ENCODE assay signal across 9 cellular contexts in the genomic region with DNA sequence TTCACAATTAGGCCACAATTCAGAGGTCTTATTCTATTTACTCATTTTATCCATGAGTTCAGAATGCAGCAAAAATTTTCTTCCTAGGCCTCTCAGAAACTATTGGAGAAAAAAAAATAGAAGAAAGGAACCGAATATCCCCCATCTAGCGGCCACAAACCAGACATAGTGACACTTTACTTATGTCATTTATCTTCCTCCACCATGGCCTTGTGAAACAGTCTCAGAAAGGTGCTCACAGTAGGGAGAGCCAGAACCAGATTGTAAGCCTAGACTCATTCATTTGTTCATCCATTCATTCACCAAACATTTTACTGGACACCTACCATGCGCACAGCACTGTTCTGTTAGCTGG. TPM values are rescaled to one million over a fixed set of nuclear protein-coding genes. Genes with fewer than 3 reads are reported as not detected.
DNase-seq lines count a peak whose midpoint lies in the region; ATAC-seq and TF ChIP-seq lines count a peak whose summit lies in the region.
"Had no signal": no experiment of that assay in that cellular context is flagged by ENCODE, and none has a peak within 500 bp of the region (broad histone marks: within the 10 kb centered on the region; RNA-seq: fewer than 3 reads in every experiment).

No MANE protein-coding gene starts in this region.

- peak; percentile 35 for ATAC-seq in GM19025 (IDR thresholded peaks at IDR 0.05; ENCODE audit: low read depth, unreplicated experiment)
- peak; percentile 32 for ATAC-seq in HG02759 (IDR thresholded peaks at IDR 0.05; ENCODE audit: unreplicated experiment)
- no peak for ATAC-seq in WTC11
- ATAC-seq: HCT116 had no signal

- POLR2A ChIA-PET in WTC11 (lab: Charles Lee): no interaction called here

- H3K9me3 ChIP-seq in subcutaneous abdominal adipose tissue (ENCODE audit: control insufficient read depth in 5 of 5, low read length in 5 of 5): no peaks in the 10 kb centered on the region

- peak overlapping the region; percentile 60 for H3K27ac Mint-ChIP-seq in WTC11

- peaks cover 25% of the 10 kb centered on the region for H3K36me3 Mint-ChIP-seq in WTC11

- no peak overlapping the region for H3K4me3 Mint-ChIP-seq in WTC11

- H3K36me3 ChIP-seq in subcutaneous abdominal adipose tissue (ENCODE audit: control insufficient read depth in 5 of 5, insufficient read depth in 5 of 5, low read length in 5 of 5): no peaks in the 10 kb centered on the region

- CTCF ChIA-PET in WTC11 (lab: Charles Lee): interaction anchor here (2.4 kb wide), 1 partner anchor 16 kb away, joined by 8 read pairs; a partner anchor contains a TSS

- H3K4me3 ChIP-seq in subcutaneous abdominal adipose tissue (ENCODE audit: low read depth in 1 of 5, low read length in 5 of 5): no peak overlapping the region

- peaks cover 18 to 82% (median 81%) of the 10 kb centered on the region in 5 donors for H3K4me1 ChIP-seq in subcutaneous abdominal adipose tissue (ENCODE audit: control insufficient read depth in 5 of 5, insufficient read depth in 5 of 5, low read length in 5 of 5)

- peak overlapping the region; percentile 65 for H3K27ac ChIP-seq in subcutaneous abdominal adipose tissue (ENCODE audit: low read depth, low read length)

- H3K27me3 ChIP-seq in subcutaneous abdominal adipose tissue (ENCODE audit: control insufficient read depth in 5 of 5, insufficient read depth in 4 of 5, low read length in 5 of 5): no peaks in the 10 kb centered on the region

- H3K4me1 Mint-ChIP-seq in WTC11: peaks cover 37% of the 10 kb centered on the region

- H3K27me3 Mint-ChIP-seq in WTC11 (ENCODE audit: low read depth): no peaks in the 10 kb centered on the region

- no peak for DNase-seq in WTC11 (ENCODE audit: low spot score)
- no peak for DNase-seq in RKO (ENCODE audit: low spot score)
- DNase-seq in DMS53 (lab: John Stamatoyannopoulos, UW): no peak
- DNase-seq in KG1 (lab: John Stamatoyannopoulos, UW): no peak
- DNase-seq in nucleus accumbens (lab: John Stamatoyannopoulos, UW): no peak

- H3K9me3 Mint-ChIP-seq in WTC11: peaks cover 13% of the 10 kb centered on the region

- peak overlapping the region in 2 of 5 donors; percentile 14 to 21 for H3K9ac ChIP-seq in subcutaneous abdominal adipose tissue (ENCODE audit: low read length in 5 of 5)

- TF ChIP-seq CTCF in WTC11 (IDR thresholded peaks at IDR 0.05): no peak

TF ChIP-seq in WTC11, 78 proteins besides CTCF, POLR2A, EP300 and RAD21:
- TF ChIP-seq ELF4 (CRISPR knock-in tag; IDR thresholded peaks at IDR 0.05; ENCODE audit: low read depth) (no peak), SOX15 (CRISPR knock-in tag; IDR thresholded peaks at IDR 0.05) (no peak), ZNF138 (CRISPR knock-in tag; conservative IDR thresholded peaks at IDR 0.05) (no peak), ESRRA (CRISPR knock-in tag; IDR thresholded peaks at IDR 0.05; ENCODE audit: borderline replicate concordance) (no peak), CREM (CRISPR knock-in tag; IDR thresholded peaks at IDR 0.05) (no peak), GTF2I (CRISPR knock-in tag; conservative IDR thresholded peaks at IDR 0.05) (no peak), ZNF219 (CRISPR knock-in tag; IDR thresholded peaks at IDR 0.05; ENCODE audit: borderline replicate concordance) (no peak), CBFB (CRISPR knock-in tag; IDR thresholded peaks at IDR 0.05; ENCODE audit: low read depth) (no peak), IRF2 (CRISPR knock-in tag; IDR thresholded peaks at IDR 0.05; ENCODE audit: borderline replicate concordance, low read depth) (no peak), GRHL2 (CRISPR knock-in tag; IDR thresholded peaks at IDR 0.05; ENCODE audit: insufficient replicate concordance, severe bottlenecking) (no peak), NR1H2 (CRISPR knock-in tag; IDR thresholded peaks at IDR 0.05) (no peak)
- TF ChIP-seq, protein P1, sequence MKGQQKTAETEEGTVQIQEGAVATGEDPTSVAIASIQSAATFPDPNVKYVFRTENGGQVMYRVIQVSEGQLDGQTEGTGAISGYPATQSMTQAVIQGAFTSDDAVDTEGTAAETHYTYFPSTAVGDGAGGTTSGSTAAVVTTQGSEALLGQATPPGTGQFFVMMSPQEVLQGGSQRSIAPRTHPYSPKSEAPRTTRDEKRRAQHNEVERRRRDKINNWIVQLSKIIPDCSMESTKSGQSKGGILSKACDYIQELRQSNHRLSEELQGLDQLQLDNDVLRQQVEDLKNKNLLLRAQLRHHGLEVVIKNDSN (CRISPR knock-in tag; IDR thresholded peaks at IDR 0.05): no peak
- TF ChIP-seq, protein P2, sequence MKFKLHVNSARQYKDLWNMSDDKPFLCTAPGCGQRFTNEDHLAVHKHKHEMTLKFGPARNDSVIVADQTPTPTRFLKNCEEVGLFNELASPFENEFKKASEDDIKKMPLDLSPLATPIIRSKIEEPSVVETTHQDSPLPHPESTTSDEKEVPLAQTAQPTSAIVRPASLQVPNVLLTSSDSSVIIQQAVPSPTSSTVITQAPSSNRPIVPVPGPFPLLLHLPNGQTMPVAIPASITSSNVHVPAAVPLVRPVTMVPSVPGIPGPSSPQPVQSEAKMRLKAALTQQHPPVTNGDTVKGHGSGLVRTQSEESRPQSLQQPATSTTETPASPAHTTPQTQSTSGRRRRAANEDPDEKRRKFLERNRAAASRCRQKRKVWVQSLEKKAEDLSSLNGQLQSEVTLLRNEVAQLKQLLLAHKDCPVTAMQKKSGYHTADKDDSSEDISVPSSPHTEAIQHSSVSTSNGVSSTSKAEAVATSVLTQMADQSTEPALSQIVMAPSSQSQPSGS (CRISPR knock-in tag; IDR thresholded peaks at IDR 0.05; ENCODE audit: borderline replicate concordance, low read depth): no peak
- TF ChIP-seq, protein P3, sequence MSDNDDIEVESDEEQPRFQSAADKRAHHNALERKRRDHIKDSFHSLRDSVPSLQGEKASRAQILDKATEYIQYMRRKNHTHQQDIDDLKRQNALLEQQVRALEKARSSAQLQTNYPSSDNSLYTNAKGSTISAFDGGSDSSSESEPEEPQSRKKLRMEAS (CRISPR knock-in tag; IDR thresholded peaks at IDR 0.05): no peak
- TF ChIP-seq, protein P4, sequence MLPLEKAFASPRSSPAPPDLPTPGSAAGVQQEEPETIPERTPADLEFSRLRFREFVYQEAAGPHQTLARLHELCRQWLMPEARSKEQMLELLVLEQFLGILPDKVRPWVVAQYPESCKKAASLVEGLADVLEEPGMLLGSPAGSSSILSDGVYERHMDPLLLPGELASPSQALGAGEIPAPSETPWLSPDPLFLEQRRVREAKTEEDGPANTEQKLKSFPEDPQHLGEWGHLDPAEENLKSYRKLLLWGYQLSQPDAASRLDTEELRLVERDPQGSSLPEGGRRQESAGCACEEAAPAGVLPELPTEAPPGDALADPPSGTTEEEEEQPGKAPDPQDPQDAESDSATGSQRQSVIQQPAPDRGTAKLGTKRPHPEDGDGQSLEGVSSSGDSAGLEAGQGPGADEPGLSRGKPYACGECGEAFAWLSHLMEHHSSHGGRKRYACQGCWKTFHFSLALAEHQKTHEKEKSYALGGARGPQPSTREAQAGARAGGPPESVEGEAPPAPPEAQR (CRISPR knock-in tag; IDR thresholded peaks at IDR 0.05): no peak
- TF ChIP-seq, protein P5, sequence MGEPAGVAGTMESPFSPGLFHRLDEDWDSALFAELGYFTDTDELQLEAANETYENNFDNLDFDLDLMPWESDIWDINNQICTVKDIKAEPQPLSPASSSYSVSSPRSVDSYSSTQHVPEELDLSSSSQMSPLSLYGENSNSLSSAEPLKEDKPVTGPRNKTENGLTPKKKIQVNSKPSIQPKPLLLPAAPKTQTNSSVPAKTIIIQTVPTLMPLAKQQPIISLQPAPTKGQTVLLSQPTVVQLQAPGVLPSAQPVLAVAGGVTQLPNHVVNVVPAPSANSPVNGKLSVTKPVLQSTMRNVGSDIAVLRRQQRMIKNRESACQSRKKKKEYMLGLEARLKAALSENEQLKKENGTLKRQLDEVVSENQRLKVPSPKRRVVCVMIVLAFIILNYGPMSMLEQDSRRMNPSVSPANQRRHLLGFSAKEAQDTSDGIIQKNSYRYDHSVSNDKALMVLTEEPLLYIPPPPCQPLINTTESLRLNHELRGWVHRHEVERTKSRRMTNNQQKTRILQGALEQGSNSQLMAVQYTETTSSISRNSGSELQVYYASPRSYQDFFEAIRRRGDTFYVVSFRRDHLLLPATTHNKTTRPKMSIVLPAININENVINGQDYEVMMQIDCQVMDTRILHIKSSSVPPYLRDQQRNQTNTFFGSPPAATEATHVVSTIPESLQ (CRISPR knock-in tag; IDR thresholded peaks at IDR 0.05): no peak
- TF ChIP-seq, protein P6, sequence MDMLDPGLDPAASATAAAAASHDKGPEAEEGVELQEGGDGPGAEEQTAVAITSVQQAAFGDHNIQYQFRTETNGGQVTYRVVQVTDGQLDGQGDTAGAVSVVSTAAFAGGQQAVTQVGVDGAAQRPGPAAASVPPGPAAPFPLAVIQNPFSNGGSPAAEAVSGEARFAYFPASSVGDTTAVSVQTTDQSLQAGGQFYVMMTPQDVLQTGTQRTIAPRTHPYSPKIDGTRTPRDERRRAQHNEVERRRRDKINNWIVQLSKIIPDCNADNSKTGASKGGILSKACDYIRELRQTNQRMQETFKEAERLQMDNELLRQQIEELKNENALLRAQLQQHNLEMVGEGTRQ (CRISPR knock-in tag; IDR thresholded peaks at IDR 0.05): no peak

RNA-seq across cellular contexts. Expression of a gene that starts 16.0 kb away (rescaled TPM):
- total RNA-seq in WTC11 (2021): 48.1 to 60.6 TPM (median 52.1 TPM) in 3 replicates
